1 cellular context compared by ENCODE assay signal in the genomic region with DNA sequence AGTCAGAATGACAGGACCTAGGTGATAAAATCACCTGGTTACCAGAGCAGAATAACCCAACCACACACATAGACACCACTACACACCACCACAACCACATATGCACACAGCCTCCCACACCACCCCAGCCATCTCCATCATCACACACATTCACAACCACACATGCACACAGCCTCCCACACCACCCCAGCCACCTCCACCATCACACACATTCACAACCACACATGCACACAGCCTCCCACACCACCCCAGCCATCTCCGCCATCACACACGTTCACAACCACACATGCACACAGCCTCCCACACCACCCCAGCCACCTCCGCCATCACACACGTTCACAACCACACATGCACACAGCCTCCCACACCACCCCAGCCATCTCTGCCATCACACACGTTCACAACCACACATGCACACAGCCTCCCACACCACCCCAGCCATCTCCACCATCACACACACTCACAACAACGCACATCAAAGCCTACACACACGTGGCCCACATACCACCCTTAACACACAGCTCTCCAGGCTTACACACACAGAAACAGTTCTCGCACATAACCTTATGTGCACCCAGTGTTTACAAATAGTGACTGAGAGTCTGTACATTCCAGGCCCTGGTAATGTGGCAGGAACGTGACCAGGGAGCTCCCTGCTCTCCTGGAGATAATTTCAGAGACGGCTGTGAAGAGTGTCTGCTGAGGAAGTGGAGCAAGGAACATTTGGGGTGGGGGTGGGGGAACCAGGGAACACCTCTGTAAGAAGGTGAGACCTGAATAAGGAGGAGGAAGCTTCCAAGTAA.
TF ChIP-seq lines count a peak whose summit lies in the region.

No MANE protein-coding gene starts in this region.

TF ChIP-seq in HEK293, 187 proteins besides CTCF, POLR2A, EP300 and RAD21:
- peak; percentile 74 for TF ChIP-seq ZFHX2 (tag by site-specific recombination; conservative IDR thresholded peaks at IDR 0.05)
- TF ChIP-seq EGR2 (tag by site-specific recombination; IDR thresholded peaks at IDR 0.05; ENCODE audit: low read depth): peak; percentile 91
- no peak for TF ChIP-seq ZBTB21 (tag by site-specific recombination; IDR thresholded peaks at IDR 0.05)
- no peak for TF ChIP-seq ZBTB7A (tag by site-specific recombination; IDR thresholded peaks at IDR 0.05; ENCODE audit: low read depth)
- TF ChIP-seq, protein P1, sequence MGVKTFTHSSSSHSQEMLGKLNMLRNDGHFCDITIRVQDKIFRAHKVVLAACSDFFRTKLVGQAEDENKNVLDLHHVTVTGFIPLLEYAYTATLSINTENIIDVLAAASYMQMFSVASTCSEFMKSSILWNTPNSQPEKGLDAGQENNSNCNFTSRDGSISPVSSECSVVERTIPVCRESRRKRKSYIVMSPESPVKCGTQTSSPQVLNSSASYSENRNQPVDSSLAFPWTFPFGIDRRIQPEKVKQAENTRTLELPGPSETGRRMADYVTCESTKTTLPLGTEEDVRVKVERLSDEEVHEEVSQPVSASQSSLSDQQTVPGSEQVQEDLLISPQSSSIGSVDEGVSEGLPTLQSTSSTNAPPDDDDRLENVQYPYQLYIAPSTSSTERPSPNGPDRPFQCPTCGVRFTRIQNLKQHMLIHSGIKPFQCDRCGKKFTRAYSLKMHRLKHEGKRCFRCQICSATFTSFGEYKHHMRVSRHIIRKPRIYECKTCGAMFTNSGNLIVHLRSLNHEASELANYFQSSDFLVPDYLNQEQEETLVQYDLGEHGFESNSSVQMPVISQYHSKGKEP (tag by site-specific recombination; IDR thresholded peaks at IDR 0.05): no peak
TF ChIP-seq in HEK293: peak in this region for 2.
